Comparison of ENCODE assay signal across 1 cellular context in the genomic region with DNA sequence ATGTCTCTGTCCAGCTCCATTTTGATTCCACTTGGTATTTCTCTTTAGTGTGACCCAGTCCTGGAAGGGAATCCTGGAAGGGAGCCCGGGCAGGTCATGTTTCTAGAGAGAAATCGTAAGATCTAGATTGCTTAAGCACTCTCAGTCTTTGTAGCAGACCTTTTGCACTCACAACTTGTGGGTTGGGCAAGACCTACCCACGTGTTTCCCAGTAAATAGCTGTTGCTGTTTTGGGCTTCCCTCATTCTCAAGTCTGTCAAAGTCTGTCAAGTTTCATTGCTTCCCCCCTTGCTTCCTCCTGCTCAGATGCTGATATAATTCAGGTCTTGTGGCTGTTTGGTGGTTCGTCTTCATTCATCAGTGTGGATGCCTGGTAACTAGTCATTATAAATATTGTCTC.
TF ChIP-seq lines count a peak whose summit lies in the region.

No MANE protein-coding gene starts in this region.

TF ChIP-seq in GM12878, 131 proteins besides CTCF, POLR2A, EP300 and RAD21:
- TF ChIP-seq IKZF1 (conservative IDR thresholded peaks at IDR 0.05) (0 out of 2 replicates have a peak, but pooled peaks have one; percentile 20), HDAC2 (IDR thresholded peaks at IDR 0.05) (no peak), RAD51 (IDR thresholded peaks at IDR 0.05) (peak; percentile 40; the same call in 1 of the 2 replicates), CREM (IDR thresholded peaks at IDR 0.05; ENCODE audit: low read depth) (no peak)
- TF ChIP-seq, protein P1, sequence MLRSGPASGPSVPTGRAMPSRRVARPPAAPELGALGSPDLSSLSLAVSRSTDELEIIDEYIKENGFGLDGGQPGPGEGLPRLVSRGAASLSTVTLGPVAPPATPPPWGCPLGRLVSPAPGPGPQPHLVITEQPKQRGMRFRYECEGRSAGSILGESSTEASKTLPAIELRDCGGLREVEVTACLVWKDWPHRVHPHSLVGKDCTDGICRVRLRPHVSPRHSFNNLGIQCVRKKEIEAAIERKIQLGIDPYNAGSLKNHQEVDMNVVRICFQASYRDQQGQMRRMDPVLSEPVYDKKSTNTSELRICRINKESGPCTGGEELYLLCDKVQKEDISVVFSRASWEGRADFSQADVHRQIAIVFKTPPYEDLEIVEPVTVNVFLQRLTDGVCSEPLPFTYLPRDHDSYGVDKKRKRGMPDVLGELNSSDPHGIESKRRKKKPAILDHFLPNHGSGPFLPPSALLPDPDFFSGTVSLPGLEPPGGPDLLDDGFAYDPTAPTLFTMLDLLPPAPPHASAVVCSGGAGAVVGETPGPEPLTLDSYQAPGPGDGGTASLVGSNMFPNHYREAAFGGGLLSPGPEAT (IDR thresholded peaks at IDR 0.05; ENCODE audit: low read depth): peak; percentile 28; the same call in 1 of the 2 replicates
- TF ChIP-seq, protein P2, sequence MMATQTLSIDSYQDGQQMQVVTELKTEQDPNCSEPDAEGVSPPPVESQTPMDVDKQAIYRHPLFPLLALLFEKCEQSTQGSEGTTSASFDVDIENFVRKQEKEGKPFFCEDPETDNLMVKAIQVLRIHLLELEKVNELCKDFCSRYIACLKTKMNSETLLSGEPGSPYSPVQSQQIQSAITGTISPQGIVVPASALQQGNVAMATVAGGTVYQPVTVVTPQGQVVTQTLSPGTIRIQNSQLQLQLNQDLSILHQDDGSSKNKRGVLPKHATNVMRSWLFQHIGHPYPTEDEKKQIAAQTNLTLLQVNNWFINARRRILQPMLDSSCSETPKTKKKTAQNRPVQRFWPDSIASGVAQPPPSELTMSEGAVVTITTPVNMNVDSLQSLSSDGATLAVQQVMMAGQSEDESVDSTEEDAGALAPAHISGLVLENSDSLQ (IDR thresholded peaks at IDR 0.05): peak; percentile 49; the same call in 1 of the 2 replicates
